In the genomic region with DNA sequence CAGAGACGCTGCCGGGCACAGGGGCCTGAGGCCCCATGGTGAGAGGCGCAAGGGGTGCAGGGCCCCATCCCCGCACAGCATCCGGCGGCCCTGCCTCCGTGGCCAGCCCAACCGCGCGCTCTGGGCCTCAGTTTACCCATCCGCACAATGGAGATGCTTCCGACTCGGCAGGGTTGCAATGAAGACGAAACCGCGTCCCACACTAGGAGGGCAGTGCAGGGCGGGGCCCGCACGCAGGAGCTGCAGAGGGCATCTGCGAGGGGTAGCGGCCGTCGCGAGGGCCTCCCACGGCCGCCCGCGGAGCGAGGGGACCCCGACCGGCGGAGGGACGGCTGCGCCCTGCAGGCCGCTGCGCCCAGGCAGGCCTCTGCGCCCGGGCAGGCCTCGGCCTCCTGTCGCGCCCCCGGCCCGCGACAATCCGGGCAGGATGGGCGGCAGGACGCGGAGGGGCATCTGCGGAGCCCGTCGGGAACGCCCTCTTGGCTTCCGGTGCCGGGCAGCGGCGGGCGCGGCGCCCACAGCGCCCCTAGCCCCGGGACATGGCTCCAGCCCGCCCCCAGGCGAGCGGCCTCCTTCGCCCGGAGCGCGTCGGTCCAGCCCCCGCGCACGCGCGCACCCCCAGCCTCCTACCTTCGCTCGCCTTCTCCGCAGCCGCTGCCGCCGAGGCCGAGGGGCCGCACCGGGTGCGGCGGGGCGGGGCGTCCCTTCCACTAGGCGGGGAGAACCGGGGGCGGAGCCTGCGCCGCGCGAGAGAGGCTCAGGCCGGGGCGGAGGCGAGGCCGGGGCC, we compare ENCODE assay signal across 1 cellular context.
TF ChIP-seq lines count a peak whose summit lies in the region.

No MANE protein-coding gene starts in this region.

TF ChIP-seq in HepG2, 621 proteins besides CTCF, POLR2A, EP300 and RAD21 (continued from another document and continues in another):
- TF ChIP-seq, protein P1, sequence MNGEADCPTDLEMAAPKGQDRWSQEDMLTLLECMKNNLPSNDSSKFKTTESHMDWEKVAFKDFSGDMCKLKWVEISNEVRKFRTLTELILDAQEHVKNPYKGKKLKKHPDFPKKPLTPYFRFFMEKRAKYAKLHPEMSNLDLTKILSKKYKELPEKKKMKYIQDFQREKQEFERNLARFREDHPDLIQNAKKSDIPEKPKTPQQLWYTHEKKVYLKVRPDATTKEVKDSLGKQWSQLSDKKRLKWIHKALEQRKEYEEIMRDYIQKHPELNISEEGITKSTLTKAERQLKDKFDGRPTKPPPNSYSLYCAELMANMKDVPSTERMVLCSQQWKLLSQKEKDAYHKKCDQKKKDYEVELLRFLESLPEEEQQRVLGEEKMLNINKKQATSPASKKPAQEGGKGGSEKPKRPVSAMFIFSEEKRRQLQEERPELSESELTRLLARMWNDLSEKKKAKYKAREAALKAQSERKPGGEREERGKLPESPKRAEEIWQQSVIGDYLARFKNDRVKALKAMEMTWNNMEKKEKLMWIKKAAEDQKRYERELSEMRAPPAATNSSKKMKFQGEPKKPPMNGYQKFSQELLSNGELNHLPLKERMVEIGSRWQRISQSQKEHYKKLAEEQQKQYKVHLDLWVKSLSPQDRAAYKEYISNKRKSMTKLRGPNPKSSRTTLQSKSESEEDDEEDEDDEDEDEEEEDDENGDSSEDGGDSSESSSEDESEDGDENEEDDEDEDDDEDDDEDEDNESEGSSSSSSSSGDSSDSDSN (CRISPR knock-in tag; IDR thresholded peaks at IDR 0.05), result peak; percentile 88; the same call in 1 of the 2 replicates
- peak; percentile 34; the same call in 1 of the 2 replicates for TF ChIP-seq ZNF546 (CRISPR knock-in tag; conservative IDR thresholded peaks at IDR 0.05)
- no peak for TF ChIP-seq NFYB (CRISPR knock-in tag; IDR thresholded peaks at IDR 0.05)
- peak; percentile 84; the same call in 1 of the 2 replicates for TF ChIP-seq KDM1A (CRISPR knock-in tag; IDR thresholded peaks at IDR 0.05)
- no peak for TF ChIP-seq TEAD2 (CRISPR knock-in tag; IDR thresholded peaks at IDR 0.05)
- TF ChIP-seq REXO4 (CRISPR knock-in tag; IDR thresholded peaks at IDR 0.05; ENCODE audit: borderline replicate concordance), result no peak
- TF ChIP-seq, protein P2, sequence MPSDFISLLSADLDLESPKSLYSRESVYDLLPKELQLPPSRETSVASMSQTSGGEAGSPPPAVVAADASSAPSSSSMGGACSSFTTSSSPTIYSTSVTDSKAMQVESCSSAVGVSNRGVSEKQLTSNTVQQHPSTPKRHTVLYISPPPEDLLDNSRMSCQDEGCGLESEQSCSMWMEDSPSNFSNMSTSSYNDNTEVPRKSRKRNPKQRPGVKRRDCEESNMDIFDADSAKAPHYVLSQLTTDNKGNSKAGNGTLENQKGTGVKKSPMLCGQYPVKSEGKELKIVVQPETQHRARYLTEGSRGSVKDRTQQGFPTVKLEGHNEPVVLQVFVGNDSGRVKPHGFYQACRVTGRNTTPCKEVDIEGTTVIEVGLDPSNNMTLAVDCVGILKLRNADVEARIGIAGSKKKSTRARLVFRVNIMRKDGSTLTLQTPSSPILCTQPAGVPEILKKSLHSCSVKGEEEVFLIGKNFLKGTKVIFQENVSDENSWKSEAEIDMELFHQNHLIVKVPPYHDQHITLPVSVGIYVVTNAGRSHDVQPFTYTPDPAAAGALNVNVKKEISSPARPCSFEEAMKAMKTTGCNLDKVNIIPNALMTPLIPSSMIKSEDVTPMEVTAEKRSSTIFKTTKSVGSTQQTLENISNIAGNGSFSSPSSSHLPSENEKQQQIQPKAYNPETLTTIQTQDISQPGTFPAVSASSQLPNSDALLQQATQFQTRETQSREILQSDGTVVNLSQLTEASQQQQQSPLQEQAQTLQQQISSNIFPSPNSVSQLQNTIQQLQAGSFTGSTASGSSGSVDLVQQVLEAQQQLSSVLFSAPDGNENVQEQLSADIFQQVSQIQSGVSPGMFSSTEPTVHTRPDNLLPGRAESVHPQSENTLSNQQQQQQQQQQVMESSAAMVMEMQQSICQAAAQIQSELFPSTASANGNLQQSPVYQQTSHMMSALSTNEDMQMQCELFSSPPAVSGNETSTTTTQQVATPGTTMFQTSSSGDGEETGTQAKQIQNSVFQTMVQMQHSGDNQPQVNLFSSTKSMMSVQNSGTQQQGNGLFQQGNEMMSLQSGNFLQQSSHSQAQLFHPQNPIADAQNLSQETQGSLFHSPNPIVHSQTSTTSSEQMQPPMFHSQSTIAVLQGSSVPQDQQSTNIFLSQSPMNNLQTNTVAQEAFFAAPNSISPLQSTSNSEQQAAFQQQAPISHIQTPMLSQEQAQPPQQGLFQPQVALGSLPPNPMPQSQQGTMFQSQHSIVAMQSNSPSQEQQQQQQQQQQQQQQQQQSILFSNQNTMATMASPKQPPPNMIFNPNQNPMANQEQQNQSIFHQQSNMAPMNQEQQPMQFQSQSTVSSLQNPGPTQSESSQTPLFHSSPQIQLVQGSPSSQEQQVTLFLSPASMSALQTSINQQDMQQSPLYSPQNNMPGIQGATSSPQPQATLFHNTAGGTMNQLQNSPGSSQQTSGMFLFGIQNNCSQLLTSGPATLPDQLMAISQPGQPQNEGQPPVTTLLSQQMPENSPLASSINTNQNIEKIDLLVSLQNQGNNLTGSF (CRISPR knock-in tag; IDR thresholded peaks at IDR 0.05), result no peak
- TF ChIP-seq THYN1 (CRISPR knock-in tag; IDR thresholded peaks at IDR 0.05; ENCODE audit: borderline replicate concordance, low read depth), result no peak
- TF ChIP-seq, protein P3, sequence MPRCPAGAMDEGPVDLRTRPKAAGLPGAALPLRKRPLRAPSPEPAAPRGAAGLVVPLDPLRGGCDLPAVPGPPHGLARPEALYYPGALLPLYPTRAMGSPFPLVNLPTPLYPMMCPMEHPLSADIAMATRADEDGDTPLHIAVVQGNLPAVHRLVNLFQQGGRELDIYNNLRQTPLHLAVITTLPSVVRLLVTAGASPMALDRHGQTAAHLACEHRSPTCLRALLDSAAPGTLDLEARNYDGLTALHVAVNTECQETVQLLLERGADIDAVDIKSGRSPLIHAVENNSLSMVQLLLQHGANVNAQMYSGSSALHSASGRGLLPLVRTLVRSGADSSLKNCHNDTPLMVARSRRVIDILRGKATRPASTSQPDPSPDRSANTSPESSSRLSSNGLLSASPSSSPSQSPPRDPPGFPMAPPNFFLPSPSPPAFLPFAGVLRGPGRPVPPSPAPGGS (CRISPR knock-in tag; IDR thresholded peaks at IDR 0.05), result peak; percentile 74; the same call in 1 of the 2 replicates
- TF ChIP-seq, protein P4, sequence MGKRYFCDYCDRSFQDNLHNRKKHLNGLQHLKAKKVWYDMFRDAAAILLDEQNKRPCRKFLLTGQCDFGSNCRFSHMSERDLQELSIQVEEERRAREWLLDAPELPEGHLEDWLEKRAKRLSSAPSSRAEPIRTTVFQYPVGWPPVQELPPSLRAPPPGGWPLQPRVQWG (CRISPR knock-in tag; IDR thresholded peaks at IDR 0.05; ENCODE audit: borderline replicate concordance, low read depth), result no peak
- TF ChIP-seq, protein P5, sequence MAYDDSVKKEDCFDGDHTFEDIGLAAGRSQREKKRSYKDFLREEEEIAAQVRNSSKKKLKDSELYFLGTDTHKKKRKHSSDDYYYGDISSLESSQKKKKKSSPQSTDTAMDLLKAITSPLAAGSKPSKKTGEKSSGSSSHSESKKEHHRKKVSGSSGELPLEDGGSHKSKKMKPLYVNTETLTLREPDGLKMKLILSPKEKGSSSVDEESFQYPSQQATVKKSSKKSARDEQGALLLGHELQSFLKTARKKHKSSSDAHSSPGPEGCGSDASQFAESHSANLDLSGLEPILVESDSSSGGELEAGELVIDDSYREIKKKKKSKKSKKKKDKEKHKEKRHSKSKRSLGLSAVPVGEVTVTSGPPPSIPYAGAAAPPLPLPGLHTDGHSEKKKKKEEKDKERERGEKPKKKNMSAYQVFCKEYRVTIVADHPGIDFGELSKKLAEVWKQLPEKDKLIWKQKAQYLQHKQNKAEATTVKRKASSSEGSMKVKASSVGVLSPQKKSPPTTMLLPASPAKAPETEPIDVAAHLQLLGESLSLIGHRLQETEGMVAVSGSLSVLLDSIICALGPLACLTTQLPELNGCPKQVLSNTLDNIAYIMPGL (CRISPR knock-in tag; IDR thresholded peaks at IDR 0.05; ENCODE audit: borderline replicate concordance in 1 of 2, low read depth in 1 of 2), result peak in 1 of 2 experiments; percentile 78; a peak in 2 of 4 replicates
- TF ChIP-seq ZNF446 (CRISPR knock-in tag; IDR thresholded peaks at IDR 0.05), result peak; percentile 65; the same call in 1 of the 2 replicates
- no peak for TF ChIP-seq NR2F6 (IDR thresholded peaks at IDR 0.05)
- TF ChIP-seq NR2F6 (CRISPR knock-in tag; IDR thresholded peaks at IDR 0.05), result no peak
- TF ChIP-seq ZNF777 (CRISPR knock-in tag; IDR thresholded peaks at IDR 0.05), result peak; percentile 90
- no peak; the same call in 1 of the 2 replicates for TF ChIP-seq SMAD1 (CRISPR knock-in tag; IDR thresholded peaks at IDR 0.05; ENCODE audit: borderline replicate concordance, low read depth)
- peak; percentile 38 for TF ChIP-seq XRCC5 (optimal IDR thresholded peaks at IDR 0.05; ENCODE audit: low read length)
- TF ChIP-seq, protein P6, sequence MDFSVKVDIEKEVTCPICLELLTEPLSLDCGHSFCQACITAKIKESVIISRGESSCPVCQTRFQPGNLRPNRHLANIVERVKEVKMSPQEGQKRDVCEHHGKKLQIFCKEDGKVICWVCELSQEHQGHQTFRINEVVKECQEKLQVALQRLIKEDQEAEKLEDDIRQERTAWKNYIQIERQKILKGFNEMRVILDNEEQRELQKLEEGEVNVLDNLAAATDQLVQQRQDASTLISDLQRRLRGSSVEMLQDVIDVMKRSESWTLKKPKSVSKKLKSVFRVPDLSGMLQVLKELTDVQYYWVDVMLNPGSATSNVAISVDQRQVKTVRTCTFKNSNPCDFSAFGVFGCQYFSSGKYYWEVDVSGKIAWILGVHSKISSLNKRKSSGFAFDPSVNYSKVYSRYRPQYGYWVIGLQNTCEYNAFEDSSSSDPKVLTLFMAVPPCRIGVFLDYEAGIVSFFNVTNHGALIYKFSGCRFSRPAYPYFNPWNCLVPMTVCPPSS (IDR thresholded peaks at IDR 0.05), result no peak
- TF ChIP-seq MYC (CRISPR knock-in tag; IDR thresholded peaks at IDR 0.05; ENCODE audit: borderline replicate concordance), result 0 out of 2 replicates have a peak, but pooled peaks have one; percentile 8
- TF ChIP-seq, protein P7, sequence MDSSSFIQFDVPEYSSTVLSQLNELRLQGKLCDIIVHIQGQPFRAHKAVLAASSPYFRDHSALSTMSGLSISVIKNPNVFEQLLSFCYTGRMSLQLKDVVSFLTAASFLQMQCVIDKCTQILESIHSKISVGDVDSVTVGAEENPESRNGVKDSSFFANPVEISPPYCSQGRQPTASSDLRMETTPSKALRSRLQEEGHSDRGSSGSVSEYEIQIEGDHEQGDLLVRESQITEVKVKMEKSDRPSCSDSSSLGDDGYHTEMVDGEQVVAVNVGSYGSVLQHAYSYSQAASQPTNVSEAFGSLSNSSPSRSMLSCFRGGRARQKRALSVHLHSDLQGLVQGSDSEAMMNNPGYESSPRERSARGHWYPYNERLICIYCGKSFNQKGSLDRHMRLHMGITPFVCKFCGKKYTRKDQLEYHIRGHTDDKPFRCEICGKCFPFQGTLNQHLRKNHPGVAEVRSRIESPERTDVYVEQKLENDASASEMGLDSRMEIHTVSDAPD (CRISPR knock-in tag; IDR thresholded peaks at IDR 0.05), result no peak
- no peak for TF ChIP-seq MYNN (CRISPR knock-in tag; IDR thresholded peaks at IDR 0.05; ENCODE audit: low read depth)
- TF ChIP-seq, protein P8, sequence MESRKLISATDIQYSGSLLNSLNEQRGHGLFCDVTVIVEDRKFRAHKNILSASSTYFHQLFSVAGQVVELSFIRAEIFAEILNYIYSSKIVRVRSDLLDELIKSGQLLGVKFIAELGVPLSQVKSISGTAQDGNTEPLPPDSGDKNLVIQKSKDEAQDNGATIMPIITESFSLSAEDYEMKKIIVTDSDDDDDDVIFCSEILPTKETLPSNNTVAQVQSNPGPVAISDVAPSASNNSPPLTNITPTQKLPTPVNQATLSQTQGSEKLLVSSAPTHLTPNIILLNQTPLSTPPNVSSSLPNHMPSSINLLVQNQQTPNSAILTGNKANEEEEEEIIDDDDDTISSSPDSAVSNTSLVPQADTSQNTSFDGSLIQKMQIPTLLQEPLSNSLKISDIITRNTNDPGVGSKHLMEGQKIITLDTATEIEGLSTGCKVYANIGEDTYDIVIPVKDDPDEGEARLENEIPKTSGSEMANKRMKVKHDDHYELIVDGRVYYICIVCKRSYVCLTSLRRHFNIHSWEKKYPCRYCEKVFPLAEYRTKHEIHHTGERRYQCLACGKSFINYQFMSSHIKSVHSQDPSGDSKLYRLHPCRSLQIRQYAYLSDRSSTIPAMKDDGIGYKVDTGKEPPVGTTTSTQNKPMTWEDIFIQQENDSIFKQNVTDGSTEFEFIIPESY (CRISPR knock-in tag; IDR thresholded peaks at IDR 0.05), result no peak
- TF ChIP-seq U2AF1 (optimal IDR thresholded peaks at IDR 0.05; ENCODE audit: low read depth, low read length), result no peak
- TF ChIP-seq ZBTB3 (CRISPR knock-in tag; IDR thresholded peaks at IDR 0.05; ENCODE audit: borderline replicate concordance, low read depth), result 0 out of 2 replicates have a peak, but pooled peaks have one; percentile 9
- TF ChIP-seq NFE2L2 (IDR thresholded peaks at IDR 0.05; ENCODE audit: low read length), result no peak
- no peak for TF ChIP-seq ZSCAN12 (CRISPR knock-in tag; IDR thresholded peaks at IDR 0.05)
- TF ChIP-seq CREB1 (IDR thresholded peaks at IDR 0.05), result no peak
- no peak for TF ChIP-seq CREB1 (CRISPR knock-in tag; IDR thresholded peaks at IDR 0.05)
- peak; percentile 23 for TF ChIP-seq SALL1 (CRISPR knock-in tag; IDR thresholded peaks at IDR 0.05)
- TF ChIP-seq, protein P9, sequence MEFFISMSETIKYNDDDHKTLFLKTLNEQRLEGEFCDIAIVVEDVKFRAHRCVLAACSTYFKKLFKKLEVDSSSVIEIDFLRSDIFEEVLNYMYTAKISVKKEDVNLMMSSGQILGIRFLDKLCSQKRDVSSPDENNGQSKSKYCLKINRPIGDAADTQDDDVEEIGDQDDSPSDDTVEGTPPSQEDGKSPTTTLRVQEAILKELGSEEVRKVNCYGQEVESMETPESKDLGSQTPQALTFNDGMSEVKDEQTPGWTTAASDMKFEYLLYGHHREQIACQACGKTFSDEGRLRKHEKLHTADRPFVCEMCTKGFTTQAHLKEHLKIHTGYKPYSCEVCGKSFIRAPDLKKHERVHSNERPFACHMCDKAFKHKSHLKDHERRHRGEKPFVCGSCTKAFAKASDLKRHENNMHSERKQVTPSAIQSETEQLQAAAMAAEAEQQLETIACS (CRISPR knock-in tag; IDR thresholded peaks at IDR 0.05), result 0 out of 2 replicates have a peak, but pooled peaks have one; percentile 45
- no peak for TF ChIP-seq ZFP36 (IDR thresholded peaks at IDR 0.05; ENCODE audit: borderline replicate concordance, low read depth, low read length, partially characterized antibody)
- TF ChIP-seq PRMT3 (CRISPR knock-in tag; IDR thresholded peaks at IDR 0.05; ENCODE audit: borderline replicate concordance, low read depth), result no peak
- no peak for TF ChIP-seq RELA (CRISPR knock-in tag; IDR thresholded peaks at IDR 0.05)
- TF ChIP-seq, protein P10, sequence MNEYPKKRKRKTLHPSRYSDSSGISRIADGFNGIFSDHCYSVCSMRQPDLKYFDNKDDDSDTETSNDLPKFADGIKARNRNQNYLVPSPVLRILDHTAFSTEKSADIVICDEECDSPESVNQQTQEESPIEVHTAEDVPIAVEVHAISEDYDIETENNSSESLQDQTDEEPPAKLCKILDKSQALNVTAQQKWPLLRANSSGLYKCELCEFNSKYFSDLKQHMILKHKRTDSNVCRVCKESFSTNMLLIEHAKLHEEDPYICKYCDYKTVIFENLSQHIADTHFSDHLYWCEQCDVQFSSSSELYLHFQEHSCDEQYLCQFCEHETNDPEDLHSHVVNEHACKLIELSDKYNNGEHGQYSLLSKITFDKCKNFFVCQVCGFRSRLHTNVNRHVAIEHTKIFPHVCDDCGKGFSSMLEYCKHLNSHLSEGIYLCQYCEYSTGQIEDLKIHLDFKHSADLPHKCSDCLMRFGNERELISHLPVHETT (CRISPR knock-in tag; conservative IDR thresholded peaks at IDR 0.05), result peak; percentile 93
- no peak for TF ChIP-seq SOX6 (IDR thresholded peaks at IDR 0.05)
- peak; percentile 9; the same call in 1 of the 2 replicates for TF ChIP-seq SOX6 (CRISPR knock-in tag; IDR thresholded peaks at IDR 0.05)
- peak; percentile 34; the same call in 1 of the 2 replicates for TF ChIP-seq SAFB2 (CRISPR knock-in tag; IDR thresholded peaks at IDR 0.05; ENCODE audit: borderline replicate concordance, low read depth)
